ENCODE assay signal across 1 cellular context in genomic region chr10:86522385-86522855, GRCh38.
TF ChIP-seq lines count a peak whose summit lies in the region.

No MANE protein-coding gene starts in this region.

TF ChIP-seq in H1, 55 proteins besides CTCF, POLR2A, EP300 and RAD21:
- no peak for TF ChIP-seq SAP30 (IDR thresholded peaks at IDR 0.05; ENCODE audit: insufficient read depth, insufficient replicate concordance, low read length)
- no peak for TF ChIP-seq POU5F1 (IDR thresholded peaks at IDR 0.05; ENCODE audit: low read depth, low read length)
